In the genomic region with DNA sequence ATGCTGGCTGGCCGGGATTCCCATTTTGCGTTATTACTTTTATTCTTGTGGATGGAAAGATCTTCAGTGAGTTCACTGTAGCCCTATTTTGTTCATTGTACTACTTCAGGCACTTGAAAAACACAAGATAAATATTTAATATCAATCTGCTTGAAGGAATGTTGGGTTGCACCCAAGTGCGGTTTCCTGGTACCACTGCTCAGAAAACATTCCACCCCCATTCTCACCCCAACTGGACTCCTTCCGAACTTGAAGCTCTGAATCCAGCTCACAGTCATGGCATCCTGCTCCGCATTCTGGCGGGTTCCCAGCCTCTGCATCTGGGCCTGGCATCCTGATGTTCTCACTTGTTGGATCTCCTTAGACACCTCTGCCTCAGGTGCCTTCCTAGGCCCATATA, we compare ENCODE assay signal across 36 cellular contexts.
"Had no signal": no experiment of that assay in that cellular context is flagged by ENCODE, and none has a peak within 500 bp of the region (broad histone marks: within the 10 kb centered on the region; RNA-seq: fewer than 3 reads in every experiment).

No MANE protein-coding gene starts in this region.

- H3K36me3 Mint-ChIP-seq: activated CD4-positive, alpha-beta memory T cell treated with anti-CD3 and anti-CD28 coated beads for 36 hours; activated naive CD4-positive, alpha-beta T cell treated with anti-CD3 and anti-CD28 coated beads, Interleukin-2, amount 50 U/mL, for 72 hours; activated naive CD8-positive, alpha-beta T cell treated with anti-CD3 and anti-CD28 coated beads for 36 hours had no signal

- H3K4me3 ChIP-seq: adrenal gland, ascending aorta, cardiac muscle cell had no signal

- DNase-seq: activated B cell treated with CpG ODN at 0.5 μM for 24 hours; activated CD4-positive, alpha-beta memory T cell treated with anti-CD3 and anti-CD28 coated beads for 36 hours; activated CD4-positive, alpha-beta T cell treated with anti-CD3 and anti-CD28 coated beads for 4 hours; activated CD4-positive, alpha-beta T cell treated with anti-CD3 and anti-CD28 coated beads, Interleukin-2, amount 10 ng/mL, durations not matched to agents 24 days and 14 days; activated CD4-positive, alpha-beta T cell treated with anti-CD3 and anti-CD28 coated beads, Interleukin-2, amount 50 U/mL, for 1 hour; activated CD4-positive, alpha-beta T cell treated with anti-CD3 and anti-CD28 coated beads, Interleukin-2, amount 50 U/mL, for 4 hours; activated CD4-positive, CD25-positive, alpha-beta regulatory T cell treated with anti-CD3 and anti-CD28 coated beads, Interleukin-2, amount 50 U/mL, for 72 hours; activated CD8-positive, alpha-beta memory T cell treated with anti-CD3 and anti-CD28 coated beads, Interleukin-2, amount 50 U/mL, for 4 hours; activated CD8-positive, alpha-beta T cell treated with anti-CD3 and anti-CD28 coated beads for 36 hours; activated effector memory CD4-positive, alpha-beta T cell treated with anti-CD3 and anti-CD28 coated beads, Interleukin-2, amount 50 U/mL, for 16 hours; activated gamma-delta T cell treated with Interleukin-2 at 50 U/mL for 16 hours; activated naive CD4-positive, alpha-beta T cell; activated naive CD4-positive, alpha-beta T cell treated with anti-CD3 and anti-CD28 coated beads for 36 hours; activated naive CD4-positive, alpha-beta T cell treated with anti-CD3 and anti-CD28 coated beads, Interleukin-2, amount 50 U/mL, for 16 hours; activated naive CD8-positive, alpha-beta T cell treated with anti-CD3 and anti-CD28 coated beads for 36 hours; activated T-cell treated with anti-CD3 and anti-CD28 coated beads for 4 hours; activated T-cell treated with anti-CD3 and anti-CD28 coated beads, Interleukin-2, amount 50 U/mL, for 1 hour; activated T-cell treated with anti-CD3 and anti-CD28 coated beads, Interleukin-2, amount 50 U/mL, for 4 hours; activated T-cell treated with anti-CD3 and anti-CD28 coated beads, Interleukin-2, amount 50 U/mL, for 72 hours; adrenal gland; amniotic stem cell; caudate nucleus; SW 1271; T-helper 1 cell; T-helper 2 cell; T-helper 9 cell had no signal

- H3K36me3 ChIP-seq: adrenal gland, ascending aorta, cardiac muscle cell had no signal

- H3K27ac ChIP-seq: adrenal gland, ascending aorta, cardiac muscle cell, VCaP had no signal

- H3K27me3 Mint-ChIP-seq: activated CD4-positive, alpha-beta T cell treated with anti-CD3 and anti-CD28 coated beads, Interleukin-2, amount 10 ng/mL, durations not matched to agents 24 days and 14 days had no signal

- H3K27me3 ChIP-seq: adrenal gland, ascending aorta, cardiac muscle cell had no signal

- ATAC-seq: activated CD8-positive, alpha-beta T cell treated with anti-CD3 and anti-CD28 coated beads for 36 hours; activated naive CD4-positive, alpha-beta T cell treated with anti-CD3 and anti-CD28 coated beads, Interleukin-2, amount 50 U/mL, for 72 hours; activated T-cell treated with anti-CD3 and anti-CD28 coated beads, Interleukin-2, amount 50 U/mL, for 4 hours; activated T-cell treated with anti-CD3 and anti-CD28 coated beads, Interleukin-2, amount 50 U/mL, for 72 hours; activated T-helper 17 cell treated with anti-CD3 and anti-CD28 coated beads, Interleukin-2, amount 50 U/mL, for 72 hours had no signal

- H3K27ac Mint-ChIP-seq: activated B cell treated with CpG ODN at 0.5 μM for 24 hours; activated CD4-positive, alpha-beta memory T cell treated with anti-CD3 and anti-CD28 coated beads for 36 hours; activated CD4-positive, alpha-beta T cell treated with anti-CD3 and anti-CD28 coated beads, Interleukin-2, amount 10 ng/mL, durations not matched to agents 24 days and 14 days; activated CD8-positive, alpha-beta T cell treated with anti-CD3 and anti-CD28 coated beads for 36 hours; activated naive CD4-positive, alpha-beta T cell treated with anti-CD3 and anti-CD28 coated beads for 36 hours; activated naive CD4-positive, alpha-beta T cell treated with anti-CD3 and anti-CD28 coated beads, Interleukin-2, amount 50 U/mL, for 72 hours; activated naive CD8-positive, alpha-beta T cell treated with anti-CD3 and anti-CD28 coated beads for 36 hours; activated T-cell treated with anti-CD3 and anti-CD28 coated beads, Interleukin-2, amount 50 U/mL, for 72 hours; activated T-helper 1 cell treated with anti-CD3 and anti-CD28 coated beads, Interleukin-12 subunit alpha, Interleukin-12 subunit beta, Interleukin-2, Interleukin-4 antibody, amounts not matched to agents 30 ng/mL and 10 ng/mL and 1 ng/mL, durations not matched to agents 14 hours and 24 hours and 36 hours; activated T-helper 17 cell treated with anti-CD3 and anti-CD28 coated beads, Interleukin-2, amount 50 U/mL, for 72 hours; brain; T-helper 1 cell treated with Interleukin-12 subunit alpha and Interleukin-12 subunit beta and Interleukin-4 antibody, amounts not matched to agents 30 μg/mL and 1 μg/mL, for 36 hours; T-helper 2 cell treated with Interferon-gamma antibody and Interleukin-4, amounts not matched to agents 5 μg/mL and 100 μg/mL, for 36 hours had no signal

- H3K9me3 Mint-ChIP-seq: activated B cell treated with CpG ODN at 0.5 μM for 24 hours; activated CD4-positive, alpha-beta memory T cell treated with anti-CD3 and anti-CD28 coated beads for 36 hours; activated CD4-positive, alpha-beta T cell treated with anti-CD3 and anti-CD28 coated beads, Interleukin-2, amount 10 ng/mL, durations not matched to agents 24 days and 14 days; activated CD8-positive, alpha-beta T cell treated with anti-CD3 and anti-CD28 coated beads for 36 hours; activated naive CD4-positive, alpha-beta T cell treated with anti-CD3 and anti-CD28 coated beads for 36 hours; activated naive CD4-positive, alpha-beta T cell treated with anti-CD3 and anti-CD28 coated beads, Interleukin-2, amount 50 U/mL, for 72 hours; activated naive CD8-positive, alpha-beta T cell treated with anti-CD3 and anti-CD28 coated beads for 36 hours; activated T-cell treated with anti-CD3 and anti-CD28 coated beads, Interleukin-2, amount 50 U/mL, for 4 hours; activated T-cell treated with anti-CD3 and anti-CD28 coated beads, Interleukin-2, amount 50 U/mL, for 72 hours; activated T-helper 1 cell treated with anti-CD3 and anti-CD28 coated beads, Interleukin-12 subunit alpha, Interleukin-12 subunit beta, Interleukin-2, Interleukin-4 antibody, amounts not matched to agents 30 ng/mL and 10 ng/mL and 1 ng/mL, durations not matched to agents 14 hours and 24 hours and 36 hours; activated T-helper 17 cell treated with anti-CD3 and anti-CD28 coated beads, Interleukin-2, amount 50 U/mL, for 72 hours; central memory CD8-positive, alpha-beta T cell; T-helper 1 cell treated with Interleukin-12 subunit alpha and Interleukin-12 subunit beta and Interleukin-4 antibody, amounts not matched to agents 30 μg/mL and 1 μg/mL, for 36 hours; T-helper 2 cell treated with Interferon-gamma antibody and Interleukin-4, amounts not matched to agents 5 μg/mL and 100 μg/mL, for 36 hours had no signal

- H3K9me3 ChIP-seq: adrenal gland, ascending aorta had no signal

- H3K4me1 ChIP-seq: adrenal gland, ascending aorta had no signal

- H3K4me1 Mint-ChIP-seq: activated B cell treated with CpG ODN at 0.5 μM for 24 hours; activated CD4-positive, alpha-beta T cell treated with anti-CD3 and anti-CD28 coated beads, Interleukin-2, amount 10 ng/mL, durations not matched to agents 24 days and 14 days; activated naive CD8-positive, alpha-beta T cell treated with anti-CD3 and anti-CD28 coated beads for 36 hours; activated T-helper 17 cell treated with anti-CD3 and anti-CD28 coated beads, Interleukin-2, amount 50 U/mL, for 72 hours; central memory CD8-positive, alpha-beta T cell had no signal

- H3K4me3 Mint-ChIP-seq: activated B cell treated with CpG ODN at 0.5 μM for 24 hours; activated CD4-positive, alpha-beta memory T cell treated with anti-CD3 and anti-CD28 coated beads for 36 hours; activated CD4-positive, alpha-beta T cell treated with anti-CD3 and anti-CD28 coated beads, Interleukin-2, amount 10 ng/mL, durations not matched to agents 24 days and 14 days; activated CD8-positive, alpha-beta T cell treated with anti-CD3 and anti-CD28 coated beads for 36 hours; activated naive CD4-positive, alpha-beta T cell treated with anti-CD3 and anti-CD28 coated beads for 36 hours; activated naive CD8-positive, alpha-beta T cell treated with anti-CD3 and anti-CD28 coated beads for 36 hours; activated T-cell treated with anti-CD3 and anti-CD28 coated beads, Interleukin-2, amount 50 U/mL, for 4 hours; activated T-cell treated with anti-CD3 and anti-CD28 coated beads, Interleukin-2, amount 50 U/mL, for 72 hours; activated T-helper 1 cell treated with anti-CD3 and anti-CD28 coated beads, Interleukin-12 subunit alpha, Interleukin-12 subunit beta, Interleukin-2, Interleukin-4 antibody, amounts not matched to agents 30 ng/mL and 10 ng/mL and 1 ng/mL, durations not matched to agents 14 hours and 24 hours and 36 hours; activated T-helper 17 cell treated with anti-CD3 and anti-CD28 coated beads, Interleukin-2, amount 50 U/mL, for 72 hours; brain; central memory CD8-positive, alpha-beta T cell; T-helper 1 cell treated with Interleukin-12 subunit alpha and Interleukin-12 subunit beta and Interleukin-4 antibody, amounts not matched to agents 30 μg/mL and 1 μg/mL, for 36 hours; T-helper 2 cell treated with Interferon-gamma antibody and Interleukin-4, amounts not matched to agents 5 μg/mL and 100 μg/mL, for 36 hours had no signal
